ENCODE assay signal across 22 cellular contexts in genomic region chr20:57874141-57874540, GRCh38.
"Had no signal": no experiment of that assay in that cellular context is flagged by ENCODE, and none has a peak within 500 bp of the region (broad histone marks: within the 10 kb centered on the region; RNA-seq: fewer than 3 reads in every experiment).

No MANE protein-coding gene starts in this region.

- H3K4me3 Mint-ChIP-seq: IgD-negative memory B cell had no signal

- H3K27ac ChIP-seq: HL-60, KMS-11, RWPE1, SJCRH30 had no signal

- ATAC-seq: K562, Panc1, SK-N-SH treated with all-trans-retinoic acid at 6 μM for 48 hours had no signal

- H3K4me3 ChIP-seq: K562, SJCRH30 had no signal

- H3K27ac Mint-ChIP-seq: IgD-negative memory B cell had no signal

- H3K36me3 ChIP-seq: SJCRH30 had no signal

- H3K36me3 Mint-ChIP-seq: IgD-negative memory B cell had no signal

- H3K4me1 ChIP-seq: SJCRH30 had no signal

- H3K27me3 ChIP-seq: SJCRH30 had no signal

- DNase-seq: Kasumi-1, MM.1S, NCI-H1092 treated with DMSO at 0.1 percent for 48 hours, NCI-H1436, NCI-H187, NCI-H2029, NCI-H2081 treated with DMSO at 0.1 percent for 48 hours, NCI-H226, NCI-H446, NCI-H510A, NCI-H524 treated with DMSO at 0.1 percent for 48 hours, NCI-H69, NCI-H774, SHP77 treated with DMSO at 0.1 percent for 48 hours had no signal

- H3K9me3 ChIP-seq: SJCRH30 had no signal

- H3K4me1 Mint-ChIP-seq: IgD-negative memory B cell had no signal
